1 cellular context compared by ENCODE assay signal in the genomic region with DNA sequence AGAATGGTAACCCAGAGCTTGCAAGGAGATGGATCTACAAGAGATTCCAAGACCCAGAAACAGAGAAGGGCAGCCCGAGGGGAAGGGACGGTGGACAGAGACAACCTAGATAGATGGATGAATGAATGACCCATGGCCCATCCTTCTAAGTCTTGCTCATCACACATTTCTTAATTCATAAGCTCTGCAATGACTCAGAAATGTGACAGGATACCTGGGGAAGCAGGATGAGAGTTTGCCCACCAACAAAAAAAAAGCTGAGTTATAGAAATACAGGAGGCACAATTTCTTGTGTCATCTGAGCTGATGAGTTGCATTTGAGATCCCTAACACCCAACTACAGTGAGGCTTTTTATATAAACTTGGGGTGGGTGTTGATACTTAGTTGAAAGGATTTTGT.
TF ChIP-seq lines count a peak whose summit lies in the region.

No MANE protein-coding gene starts in this region.

TF ChIP-seq in SK-N-SH, 30 proteins besides CTCF, POLR2A, EP300 and RAD21 (continued from another document):
- no peak for TF ChIP-seq USF1 (IDR thresholded peaks at IDR 0.05; ENCODE audit: borderline replicate concordance, low read depth)
- TF ChIP-seq RCOR1 (IDR thresholded peaks at IDR 0.05; ENCODE audit: low read length): no peak
